In the genomic region with DNA sequence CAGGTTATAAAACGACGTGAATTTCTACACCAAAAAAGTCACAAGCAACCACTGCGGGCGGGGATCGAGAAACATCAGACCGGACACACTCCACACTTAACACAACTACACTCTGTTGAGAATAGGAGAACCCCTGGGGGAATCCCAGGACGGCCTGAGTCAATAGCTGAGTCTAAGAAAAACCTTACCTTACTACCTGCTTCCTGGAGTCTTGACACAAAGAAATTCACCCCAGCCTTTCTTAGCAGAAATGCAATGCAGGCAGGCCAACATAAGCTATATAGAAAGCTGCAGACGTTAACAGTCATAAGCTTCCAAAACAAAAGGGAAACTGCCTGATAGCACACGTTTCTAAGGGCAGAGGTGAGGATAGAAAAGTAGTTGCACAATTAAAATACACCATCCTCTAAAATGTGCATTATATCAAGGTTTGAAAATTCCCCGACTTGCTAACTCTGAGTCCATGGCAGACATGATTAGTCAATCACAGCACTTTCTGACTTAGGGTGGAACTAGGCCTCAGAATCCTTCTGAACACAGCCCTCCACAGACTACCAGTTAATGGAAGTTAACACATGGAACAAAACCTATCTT, we compare ENCODE assay signal across 8 cellular contexts.
DNase-seq lines count a peak whose midpoint lies in the region; ATAC-seq and TF ChIP-seq lines count a peak whose summit lies in the region.

No MANE protein-coding gene starts in this region.

- no peak for TF ChIP-seq POLR2A in esophagus squamous epithelium (IDR thresholded peaks at IDR 0.05)
- no peak for TF ChIP-seq POLR2A in uterus (IDR thresholded peaks at IDR 0.05)

- H3K4me3 ChIP-seq in esophagus squamous epithelium = no peak overlapping the region
- H3K4me3 ChIP-seq in uterus = no peak overlapping the region

- peak overlapping the region; percentile 59 to 84 (median 64) for H3K27ac ChIP-seq in esophagus squamous epithelium
- peak overlapping the region; percentile 18 to 50 for H3K27ac ChIP-seq in uterus

- H3K9me3 ChIP-seq in esophagus squamous epithelium (no peaks in the 10 kb centered on the region), uterus (no peaks in the 10 kb centered on the region)

- ATAC-seq in GM18499 (IDR thresholded peaks at IDR 0.05; ENCODE audit: insufficient read depth, unreplicated experiment) (peak; percentile 41), HG02798 (IDR thresholded peaks at IDR 0.05; ENCODE audit: poor library complexity, unreplicated experiment) (peak; percentile 53), HG03457 (IDR thresholded peaks at IDR 0.05; ENCODE audit: unreplicated experiment) (no peak)

- H3K36me3 ChIP-seq in esophagus squamous epithelium (no peaks in the 10 kb centered on the region), uterus (no peaks in the 10 kb centered on the region)

- WGBS in esophagus squamous epithelium, 2 donors = 43 to 45% methylated on average over 9 to 10 of the region's 10 CpGs

- intact Hi-C loops in esophagus squamous epithelium (cut with DNase I) (no loop called here), uterus (cut with DNase I; ENCODE audit: low total_unique reads) (no loop called here)

- TF ChIP-seq CTCF in esophagus squamous epithelium (IDR thresholded peaks at IDR 0.05) (no peak), uterus (IDR thresholded peaks at IDR 0.05) (no peak)

- DNase-seq in activated CD4-positive, alpha-beta T cell treated with anti-CD3 and anti-CD28 coated beads for 1 hour = peak; percentile 38
- DNase-seq in esophagus squamous epithelium (lab: John Stamatoyannopoulos, UW) (no peak), uterus (no peak), cerebellum (ENCODE audit: low spot score) (no peak), NCI-H524 (lab: John Stamatoyannopoulos, UW) (no peak)

- H3K4me1 ChIP-seq in esophagus squamous epithelium = peaks cover 39 to 83% (median 60%) of the 10 kb centered on the region in 3 donors
- H3K4me1 ChIP-seq in uterus = no peaks in the 10 kb centered on the region

- no peaks in the 10 kb centered on the region for H3K27me3 ChIP-seq in esophagus squamous epithelium
- no peaks in the 10 kb centered on the region for H3K27me3 ChIP-seq in uterus
